In genomic region chr9:3954950-3955670, GRCh38 we compare ENCODE assay signal across 12 cellular contexts.
DNase-seq lines count a peak whose midpoint lies in the region; ATAC-seq, FAIRE-seq and TF ChIP-seq lines count a peak whose summit lies in the region.
"Had no signal": no experiment of that assay in that cellular context is flagged by ENCODE, and none has a peak within 500 bp of the region (broad histone marks: within the 10 kb centered on the region; RNA-seq: fewer than 3 reads in every experiment).

No MANE protein-coding gene starts in this region.

- intact Hi-C loops in activated naive CD4-positive, alpha-beta T cell treated with anti-CD3 and anti-CD28 coated beads for 36 hours (cut with micrococcal nuclease): no loop called here

- TF ChIP-seq CTCF in foreskin fibroblast (IDR thresholded peaks at IDR 0.05; ENCODE audit: low read depth, low read length): no peak

- ATAC-seq in activated naive CD8-positive, alpha-beta T cell treated with anti-CD3 and anti-CD28 coated beads, Interleukin-2, amount 50 U/mL, for 24 hours: peak; percentile 76
- peak; percentile 55 for ATAC-seq in stimulated activated naive CD8-positive, alpha-beta T cell treated with anti-CD3 and anti-CD28 coated beads, Interleukin-15, amount 100 ng/mL, for 72 hours

- no peak overlapping the region for H3K4me3 Mint-ChIP-seq in activated naive CD4-positive, alpha-beta T cell treated with anti-CD3 and anti-CD28 coated beads for 36 hours
- no peak overlapping the region for H3K4me3 Mint-ChIP-seq in activated naive CD8-positive, alpha-beta T cell treated with anti-CD3 and anti-CD28 coated beads, Interleukin-2, amount 50 U/mL, for 24 hours
- H3K4me3 Mint-ChIP-seq in stimulated activated naive CD8-positive, alpha-beta T cell treated with anti-CD3 and anti-CD28 coated beads, Interleukin-15, amount 100 ng/mL, for 72 hours: peak overlapping the region in 1 of 2 donors; percentile 48
- no peak overlapping the region for H3K4me3 Mint-ChIP-seq in immature natural killer cell

- FAIRE-seq in HTR-8/SVneo (lab: Jason Lieb, UNC): no peak

- H3K4me1 Mint-ChIP-seq in activated naive CD4-positive, alpha-beta T cell treated with anti-CD3 and anti-CD28 coated beads for 36 hours (ENCODE audit: low read depth): peaks cover 4% of the 10 kb centered on the region
- peaks cover 12% of the 10 kb centered on the region for H3K4me1 Mint-ChIP-seq in activated naive CD8-positive, alpha-beta T cell treated with anti-CD3 and anti-CD28 coated beads, Interleukin-2, amount 50 U/mL, for 24 hours
- peaks cover 11% of the 10 kb centered on the region for H3K4me1 Mint-ChIP-seq in stimulated activated naive CD8-positive, alpha-beta T cell treated with anti-CD3 and anti-CD28 coated beads, Interleukin-15, amount 100 ng/mL, for 72 hours
- H3K4me1 Mint-ChIP-seq in immature natural killer cell: no peaks in the 10 kb centered on the region

- CTCF ChIA-PET in activated naive CD4-positive, alpha-beta T cell treated with anti-CD3 and anti-CD28 coated beads for 36 hours (lab: Charles Lee): interaction anchor here (0.6 to 0.9 kb wide), 2 partner anchors 15 to 68 kb away, joined by 3 read pairs; no protein-coding TSS in a partner anchor

- H3K36me3 Mint-ChIP-seq in activated naive CD4-positive, alpha-beta T cell treated with anti-CD3 and anti-CD28 coated beads for 36 hours (ENCODE audit: low read depth): no peaks in the 10 kb centered on the region
- no peaks in the 10 kb centered on the region for H3K36me3 Mint-ChIP-seq in activated naive CD8-positive, alpha-beta T cell treated with anti-CD3 and anti-CD28 coated beads, Interleukin-2, amount 50 U/mL, for 24 hours (ENCODE audit: low read depth)
- H3K36me3 Mint-ChIP-seq in immature natural killer cell: no peaks in the 10 kb centered on the region

- H3K27me3 Mint-ChIP-seq in activated naive CD4-positive, alpha-beta T cell treated with anti-CD3 and anti-CD28 coated beads for 36 hours (ENCODE audit: low read depth): no peaks in the 10 kb centered on the region
- peaks cover 2% of the 10 kb centered on the region for H3K27me3 Mint-ChIP-seq in activated naive CD8-positive, alpha-beta T cell treated with anti-CD3 and anti-CD28 coated beads, Interleukin-2, amount 50 U/mL, for 24 hours
- H3K27me3 Mint-ChIP-seq in stimulated activated naive CD8-positive, alpha-beta T cell treated with anti-CD3 and anti-CD28 coated beads, Interleukin-15, amount 100 ng/mL, for 72 hours: no peaks in the 10 kb centered on the region
- H3K27me3 Mint-ChIP-seq in immature natural killer cell (ENCODE audit: low read depth in 3 of 3): peaks cover 2 to 9% (median 4%) of the 10 kb centered on the region in 3 donors

- DNase-seq in activated naive CD4-positive, alpha-beta T cell treated with anti-CD3 and anti-CD28 coated beads for 36 hours: peak; percentile 24
- no peak for DNase-seq in activated naive CD4-positive, alpha-beta T cell treated with anti-CD3 and anti-CD28 coated beads, Interleukin-2, amount 50 U/mL, for 16 hours
- DNase-seq in activated naive CD8-positive, alpha-beta T cell treated with anti-CD3 and anti-CD28 coated beads, Interleukin-2, amount 50 U/mL, for 24 hours: peak; percentile 10
- DNase-seq in foreskin fibroblast: peak; percentile 32 to 54
- DNase-seq in stimulated activated naive CD8-positive, alpha-beta T cell treated with anti-CD3 and anti-CD28 coated beads, Interleukin-15, amount 100 ng/mL, for 72 hours: no peak
- DNase-seq in HTR-8/SVneo (ENCODE audit: insufficient read length, low spot score): no peak
- no peak for DNase-seq in immature natural killer cell
- no peak for DNase-seq in 8988T
- DNase-seq: DND-41, NCI-H446, sigmoid colon had no signal

- no peaks in the 10 kb centered on the region for H3K9me3 Mint-ChIP-seq in activated naive CD4-positive, alpha-beta T cell treated with anti-CD3 and anti-CD28 coated beads for 36 hours
- H3K9me3 Mint-ChIP-seq in activated naive CD8-positive, alpha-beta T cell treated with anti-CD3 and anti-CD28 coated beads, Interleukin-2, amount 50 U/mL, for 24 hours: peaks cover 4% of the 10 kb centered on the region
- no peaks in the 10 kb centered on the region for H3K9me3 Mint-ChIP-seq in stimulated activated naive CD8-positive, alpha-beta T cell treated with anti-CD3 and anti-CD28 coated beads, Interleukin-15, amount 100 ng/mL, for 72 hours
- peaks cover 0 to under 1% (median 0%) of the 10 kb centered on the region in 6 donors for H3K9me3 Mint-ChIP-seq in immature natural killer cell

- no peak overlapping the region for H3K4me3 ChIP-seq in foreskin fibroblast (ENCODE audit: low read depth in 1 of 2, low read length in 2 of 2)
- H3K4me3 ChIP-seq: cardiac muscle cell, sigmoid colon had no signal

- H3K27ac Mint-ChIP-seq in activated naive CD4-positive, alpha-beta T cell treated with anti-CD3 and anti-CD28 coated beads for 36 hours: no peak overlapping the region
- H3K27ac Mint-ChIP-seq in activated naive CD8-positive, alpha-beta T cell treated with anti-CD3 and anti-CD28 coated beads, Interleukin-2, amount 50 U/mL, for 24 hours: no peak overlapping the region
- H3K27ac Mint-ChIP-seq in stimulated activated naive CD8-positive, alpha-beta T cell treated with anti-CD3 and anti-CD28 coated beads, Interleukin-15, amount 100 ng/mL, for 72 hours: no peak overlapping the region
- H3K27ac Mint-ChIP-seq in immature natural killer cell: no peak overlapping the region

Comparison
In these comparisons a context has a peak if more than half of its experiments do, and no peak if none do; other contexts are left out.
1. DNase-seq: peak in activated naive CD4-positive, alpha-beta T cell treated with anti-CD3 and anti-CD28 coated beads for 36 hours (single experiment), activated naive CD8-positive, alpha-beta T cell treated with anti-CD3 and anti-CD28 coated beads, Interleukin-2, amount 50 U/mL, for 24 hours (single experiment) and foreskin fibroblast (2 of 2); none in activated naive CD4-positive, alpha-beta T cell treated with anti-CD3 and anti-CD28 coated beads, Interleukin-2, amount 50 U/mL, for 16 hours (single experiment), stimulated activated naive CD8-positive, alpha-beta T cell treated with anti-CD3 and anti-CD28 coated beads, Interleukin-15, amount 100 ng/mL, for 72 hours (0 of 2), HTR-8/SVneo (single experiment), immature natural killer cell (0 of 3) and 8988T (single experiment).